ENCODE assay signal across 24 cellular contexts in the genomic region with DNA sequence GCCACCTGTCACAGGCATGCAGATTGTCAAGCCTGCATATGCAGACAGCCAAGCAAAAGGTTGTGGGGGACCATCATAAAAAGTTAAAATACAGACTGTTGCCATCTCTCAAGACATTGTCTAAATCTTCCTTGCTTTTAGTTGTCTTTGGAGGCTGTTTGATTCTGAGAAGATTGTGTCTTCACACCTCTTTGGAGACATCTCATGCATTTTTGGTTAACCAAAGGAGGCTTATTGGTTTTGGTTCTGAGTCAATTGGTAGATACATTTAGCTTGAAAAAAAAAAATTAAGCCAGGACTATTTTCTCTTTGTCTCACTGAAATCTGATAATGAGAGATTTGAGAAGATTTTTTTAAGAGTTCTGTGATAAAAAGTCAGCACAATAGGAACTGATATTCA.
DNase-seq lines count a peak whose midpoint lies in the region; ATAC-seq and TF ChIP-seq lines count a peak whose summit lies in the region.
"Had no signal": no experiment of that assay in that cellular context is flagged by ENCODE, and none has a peak within 500 bp of the region (broad histone marks: within the 10 kb centered on the region; RNA-seq: fewer than 3 reads in every experiment).

No MANE protein-coding gene starts in this region.

- H3K36me3 ChIP-seq in gastrocnemius medialis = no peaks in the 10 kb centered on the region
- H3K36me3 ChIP-seq: SJSA1 had no signal

- H3K9me3 ChIP-seq in gastrocnemius medialis = peaks cover 0 to 3% (median 0%) of the 10 kb centered on the region in 3 donors
- H3K9me3 ChIP-seq: SJSA1 had no signal

- no peak overlapping the region for H3K4me3 ChIP-seq in gastrocnemius medialis
- H3K4me3 ChIP-seq: SJSA1 had no signal

- no peaks in the 10 kb centered on the region for H3K4me1 ChIP-seq in gastrocnemius medialis
- H3K4me1 ChIP-seq: SJSA1 had no signal

- in situ Hi-C loops in gastrocnemius medialis (cut with MboI; ENCODE audit: low sequenced_read_pairs in 4 of 4) = no loop called here

- no peak overlapping the region for H3K27ac ChIP-seq in gastrocnemius medialis
- H3K27ac ChIP-seq: HL-60, KMS-11, SJSA1 had no signal

- H3K27me3 ChIP-seq in gastrocnemius medialis = no peaks in the 10 kb centered on the region
- H3K27me3 ChIP-seq: SJSA1 had no signal

- TF ChIP-seq CTCF in gastrocnemius medialis (IDR thresholded peaks at IDR 0.05 in 4 of 5, conservative IDR thresholded peaks at IDR 0.05 in 1 of 5) = no peak

- DNase-seq in myocyte (ENCODE audit: low read depth) (peak; percentile 5), ureter (ENCODE audit: low spot score) (no peak), gastrocnemius medialis (no peak)
- no peak for DNase-seq in activated naive CD4-positive, alpha-beta T cell treated with anti-CD3 and anti-CD28 coated beads, Interleukin-2, amount 50 U/mL, for 16 hours
- DNase-seq: C1 segment of cervical spinal cord; CD4-positive, alpha-beta memory T cell; COR-L47; DMS53; NCI-H1048; NCI-H1417 treated with DMSO at 0.1 percent for 48 hours; NCI-H187; NCI-H2081 treated with DMSO at 0.1 percent for 48 hours; NCI-H2171; NCI-H226; NCI-H510A; NCI-H69; Right ventricle myocardium superior; RPMI8226 had no signal

- ATAC-seq in GM18498 (IDR thresholded peaks at IDR 0.05; ENCODE audit: unreplicated experiment) (peak; percentile 53), GM19351 (IDR thresholded peaks at IDR 0.05; ENCODE audit: unreplicated experiment) (peak; percentile 74), HG02884 (IDR thresholded peaks at IDR 0.05; ENCODE audit: unreplicated experiment) (peak; percentile 55), gastrocnemius medialis (no peak)

- no peak for TF ChIP-seq POLR2A in gastrocnemius medialis (IDR thresholded peaks at IDR 0.05)

- intact Hi-C loops in gastrocnemius medialis (cut with DNase I; ENCODE audit: low total_unique reads) = no loop called here

Comparison
In these comparisons a context has a peak if more than half of its experiments do, and no peak if none do; other contexts are left out.
1. ATAC-seq: peak in GM18498 (single experiment), GM19351 (single experiment) and HG02884 (single experiment); none in gastrocnemius medialis (0 of 2).